Comparison of ENCODE assay signal across 12 cellular contexts in genomic region chr18:59715966-59716369, GRCh38. TPM values are rescaled to one million over a fixed set of nuclear protein-coding genes. Genes with fewer than 3 reads are reported as not detected.
DNase-seq lines count a peak whose midpoint lies in the region; ATAC-seq, FAIRE-seq and TF ChIP-seq lines count a peak whose summit lies in the region.
"Had no signal": no experiment of that assay in that cellular context is flagged by ENCODE, and none has a peak within 500 bp of the region (broad histone marks: within the 10 kb centered on the region; RNA-seq: fewer than 3 reads in every experiment).

No MANE protein-coding gene starts in this region.

- TF ChIP-seq CTCF in astrocyte of the cerebellum (IDR thresholded peaks at IDR 0.05; ENCODE audit: low read depth, low read length, missing control alignments) (peak; percentile 11), keratinocyte (optimal IDR thresholded peaks at IDR 0.05 in 1 of 3, IDR thresholded peaks at IDR 0.05 in 1 of 3, conservative IDR thresholded peaks at IDR 0.05 in 1 of 3; ENCODE audit: extremely low read depth in 1 of 3, insufficient read depth in 2 of 3, low read length in 3 of 3) (peak in 1 of 3 experiments; percentile 23), gastrocnemius medialis (IDR thresholded peaks at IDR 0.05 in 4 of 5, conservative IDR thresholded peaks at IDR 0.05 in 1 of 5) (no peak)

- intact Hi-C loops in activated CD4-positive, alpha-beta memory T cell treated with anti-CD3 and anti-CD28 coated beads for 36 hours (cut with micrococcal nuclease): no loop called here
- intact Hi-C loops in gastrocnemius medialis (cut with DNase I; ENCODE audit: low total_unique reads): no loop called here

- H2AFZ ChIP-seq in keratinocyte (ENCODE audit: control insufficient read depth, low read length): no peak overlapping the region

- H3K9ac ChIP-seq in keratinocyte (ENCODE audit: control insufficient read depth, extremely low read depth, insufficient read depth, low read length): no peak overlapping the region

- no peaks in the 10 kb centered on the region for H3K9me3 ChIP-seq in keratinocyte (ENCODE audit: control insufficient read depth, low read depth, low read length)
- H3K9me3 ChIP-seq in gastrocnemius medialis: no peaks in the 10 kb centered on the region

- H3K27me3 Mint-ChIP-seq in activated CD4-positive, alpha-beta memory T cell treated with anti-CD3 and anti-CD28 coated beads for 36 hours: no peaks in the 10 kb centered on the region

- CTCF ChIA-PET in activated CD4-positive, alpha-beta memory T cell treated with anti-CD3 and anti-CD28 coated beads for 36 hours (lab: Charles Lee): no interaction called here

- ATAC-seq in gastrocnemius medialis: no peak

- no peaks in the 10 kb centered on the region for H3K9me1 ChIP-seq in keratinocyte (ENCODE audit: control insufficient read depth, extremely low read depth, insufficient read depth, low read length)

- H3K4me2 ChIP-seq in keratinocyte (ENCODE audit: control insufficient read depth, extremely low read depth, insufficient read depth, low read depth, low read length): peak overlapping the region; percentile 43

- H3K36me3 Mint-ChIP-seq in activated CD4-positive, alpha-beta memory T cell treated with anti-CD3 and anti-CD28 coated beads for 36 hours: no peaks in the 10 kb centered on the region
- H3K36me3 Mint-ChIP-seq: CD4-positive, CD25-positive, alpha-beta regulatory T cell had no signal

- DNase-seq in AG08395 (ENCODE audit: low spot score) (peak; percentile 77), HT1080 (ENCODE audit: low read depth) (peak; percentile 96), astrocyte of the cerebellum (ENCODE audit: low read depth) (peak; percentile 51), keratinocyte (ENCODE audit: low read depth, low spot score) (peak; percentile 79), gastrocnemius medialis (no peak), midbrain (lab: John Stamatoyannopoulos, UW) (no peak)
- no peak for DNase-seq in activated CD4-positive, alpha-beta memory T cell treated with anti-CD3 and anti-CD28 coated beads for 36 hours
- no peak for DNase-seq in stimulated activated CD4-positive, alpha-beta T cell treated with anti-CD3 and anti-CD28 coated beads, Interleukin-15, amount 100 ng/mL, for 24 hours
- DNase-seq: CD4-positive, CD25-positive, alpha-beta regulatory T cell; central memory CD4-positive, alpha-beta T cell; NCI-H1417 treated with DMSO at 0.1 percent for 48 hours had no signal

- H3K36me3 ChIP-seq in keratinocyte (ENCODE audit: control insufficient read depth in 2 of 2, extremely low read depth in 1 of 2, insufficient read depth in 2 of 2, low read length in 2 of 2): no peaks in the 10 kb centered on the region
- no peaks in the 10 kb centered on the region for H3K36me3 ChIP-seq in gastrocnemius medialis

- H3K4me1 Mint-ChIP-seq in activated CD4-positive, alpha-beta memory T cell treated with anti-CD3 and anti-CD28 coated beads for 36 hours (ENCODE audit: low read depth): no peaks in the 10 kb centered on the region
- H3K4me1 Mint-ChIP-seq: CD4-positive, CD25-positive, alpha-beta regulatory T cell had no signal

- H3K4me3 ChIP-seq in astrocyte of the cerebellum (ENCODE audit: low read depth, low read length) (no peak overlapping the region), keratinocyte (ENCODE audit: control insufficient read depth in 2 of 3, extremely low read depth in 1 of 3, insufficient read depth in 2 of 3, low read depth in 1 of 3, low read length in 3 of 3) (no peak overlapping the region), gastrocnemius medialis (no peak overlapping the region)
- H3K4me3 ChIP-seq: skin epidermis had no signal

- no peak overlapping the region for H3K4me3 Mint-ChIP-seq in activated CD4-positive, alpha-beta memory T cell treated with anti-CD3 and anti-CD28 coated beads for 36 hours
- H3K4me3 Mint-ChIP-seq: CD4-positive, CD25-positive, alpha-beta regulatory T cell had no signal

- no peak overlapping the region for H3K27ac Mint-ChIP-seq in activated CD4-positive, alpha-beta memory T cell treated with anti-CD3 and anti-CD28 coated beads for 36 hours
- H3K27ac Mint-ChIP-seq: CD4-positive, CD25-positive, alpha-beta regulatory T cell had no signal

- no peaks in the 10 kb centered on the region for H4K20me1 ChIP-seq in keratinocyte (ENCODE audit: control insufficient read depth, extremely low read depth, insufficient read depth, low read length)

- H3K4me1 ChIP-seq in keratinocyte (ENCODE audit: control insufficient read depth, extremely low read depth, insufficient read depth, low read length) (peaks cover 56% of the 10 kb centered on the region), gastrocnemius medialis (no peaks in the 10 kb centered on the region)

- peak overlapping the region; percentile 50 for H3K27ac ChIP-seq in keratinocyte (ENCODE audit: control insufficient read depth, insufficient read depth, low read length)
- H3K27ac ChIP-seq in gastrocnemius medialis: no peak overlapping the region
- H3K27ac ChIP-seq: skin epidermis had no signal

- POLR2A ChIA-PET in activated CD4-positive, alpha-beta memory T cell treated with anti-CD3 and anti-CD28 coated beads for 36 hours (lab: Charles Lee): no interaction called here

- in situ Hi-C loops in astrocyte of the cerebellum (cut with HindIII; ENCODE audit: low sequenced_read_pairs) (no loop called here), gastrocnemius medialis (cut with MboI; ENCODE audit: low sequenced_read_pairs in 4 of 4) (no loop called here)

- H3K9me3 Mint-ChIP-seq in activated CD4-positive, alpha-beta memory T cell treated with anti-CD3 and anti-CD28 coated beads for 36 hours: no peaks in the 10 kb centered on the region
- H3K9me3 Mint-ChIP-seq: CD4-positive, CD25-positive, alpha-beta regulatory T cell had no signal

- FAIRE-seq in keratinocyte (lab: Jason Lieb, UNC): peak; percentile 100

- H3K79me2 ChIP-seq in keratinocyte (ENCODE audit: control insufficient read depth, insufficient read depth, low read length): no peaks in the 10 kb centered on the region

- H3K27me3 ChIP-seq in keratinocyte (ENCODE audit: control insufficient read depth, extremely low read depth, insufficient read depth, low read length) (no peaks in the 10 kb centered on the region), gastrocnemius medialis (no peaks in the 10 kb centered on the region)

- dilution Hi-C loops in keratinocyte (cut with MboI; ENCODE audit: extremely low pct_ligation_motif_present, low sequenced_read_pairs): no loop called here

- no peak for TF ChIP-seq POLR2A in gastrocnemius medialis (IDR thresholded peaks at IDR 0.05)

RNA-seq across cellular contexts. Expression of gene CCBE1, which starts 18.7 kb away (rescaled TPM):
- 22.0 and 31.1 TPM in 2 replicates for total RNA-seq in HT1080 (2014; rRNA removed; shearing (Covaris generic))
- polyA plus RNA-seq in HT1080 (2015; cell fraction: cytosol; rRNA removed): 29.4 and 31.8 TPM in 2 replicates
- 45.6 and 47.9 TPM in 2 replicates for polyA plus RNA-seq in HT1080 (2015; cell fraction: nucleus; rRNA removed)
- 12.9 to 26.6 TPM (median 20.1 TPM) in 3 replicates for polyA plus RNA-seq in keratinocyte
- 0.74 TPM for polyA plus RNA-seq in keratinocyte (2011; ENCODE audit: low read depth)
- 6.8 and 9.6 TPM in 2 replicates for polyA plus RNA-seq in keratinocyte (2011; cell fraction: cytosol; rRNA removed)
- polyA plus RNA-seq in keratinocyte (2011; cell fraction: nucleus; rRNA removed): 14.8 and 15.8 TPM in 2 replicates
- polyA plus RNA-seq in keratinocyte (2012; ENCODE audit: low replicate concordance): 2.0 and 22.9 TPM in 2 replicates
- 16.6 to 28.4 TPM (median 25.3 TPM) in 3 replicates for polyA minus RNA-seq in keratinocyte
- polyA minus RNA-seq in keratinocyte (2011; cell fraction: cytosol; rRNA and poly(A)+ RNA removed): 4.8 TPM
- 5.8 and 21.3 TPM in 2 replicates for polyA minus RNA-seq in keratinocyte (2011; cell fraction: nucleus; rRNA and poly(A)+ RNA removed)
- total RNA-seq in activated CD4-positive, alpha-beta memory T cell treated with anti-CD3 and anti-CD28 coated beads for 36 hours: under 1 TPM in 1 of 2 experiments, not detected in 1; 0.36 TPM
- total RNA-seq in gastrocnemius medialis: 1 to 10 TPM in 2 of 4 donors, under 1 TPM in 2; 0.44 to 2.7 (median 1.3) TPM
- total RNA-seq: CD4-positive, CD25-positive, alpha-beta regulatory T cell had no signal
- polyA plus RNA-seq: CD4-positive, CD25-positive, alpha-beta regulatory T cell had no signal

Comparison
In these comparisons a context has a peak if more than half of its experiments do, and no peak if none do; other contexts are left out.
1. DNase-seq: peak in AG08395 (single experiment), HT1080 (single experiment), astrocyte of the cerebellum (single experiment) and keratinocyte (single experiment); none in activated CD4-positive, alpha-beta memory T cell treated with anti-CD3 and anti-CD28 coated beads for 36 hours (single experiment), gastrocnemius medialis (0 of 2), stimulated activated CD4-positive, alpha-beta T cell treated with anti-CD3 and anti-CD28 coated beads, Interleukin-15, amount 100 ng/mL, for 24 hours (single experiment) and midbrain (single experiment).